Comparison of ENCODE assay signal across 31 cellular contexts in genomic region chr6:79797912-79798311, GRCh38.
A peak's percentile ranks its signal among the peaks of the same experiment; 100 is the strongest.
DNase-seq lines count a peak whose midpoint lies in the region; ATAC-seq and TF ChIP-seq lines count a peak whose summit lies in the region.
"Had no signal": no experiment of that assay in that cellular context is flagged by ENCODE, and none has a peak within 500 bp of the region (broad histone marks: within the 10 kb centered on the region; RNA-seq: fewer than 3 reads in every experiment).

No MANE protein-coding gene starts in this region.

- H3K79me2 ChIP-seq in mesendoderm (ENCODE audit: control insufficient read depth, insufficient read depth, low read length) = no peaks in the 10 kb centered on the region
- H3K79me2 ChIP-seq: parathyroid adenoma had no signal

- H2BK15ac ChIP-seq in mesendoderm (replicated peaks; ENCODE audit: low read depth) (no peak overlapping the region), neuronal stem cell (ENCODE audit: low read length) (no peak overlapping the region)

- H2BK5ac ChIP-seq in mesendoderm (ENCODE audit: low read length) (no peak overlapping the region), neuronal stem cell (ENCODE audit: low read length) (no peak overlapping the region)

- H3K18ac ChIP-seq in mesendoderm (ENCODE audit: low read length) (no peak overlapping the region), neuronal stem cell (ENCODE audit: low read length) (no peak overlapping the region)

- H3K4me1 ChIP-seq in mesendoderm (ENCODE audit: control insufficient read depth, low read depth, low read length) (no peaks in the 10 kb centered on the region), neuronal stem cell (ENCODE audit: control insufficient read depth in 2 of 2, insufficient read depth in 1 of 2, low read depth in 1 of 2, low read length in 2 of 2) (peaks cover 9 to 11% of the 10 kb centered on the region in 2 donors)
- H3K4me1 ChIP-seq: upper lobe of left lung had no signal

- no peak overlapping the region for H3K4me3 Mint-ChIP-seq in glutamatergic neuron (ENCODE audit: unreplicated experiment)
- H3K4me3 Mint-ChIP-seq in activated T-helper 17 cell treated with anti-CD3 and anti-CD28 coated beads, Interleukin-2, amount 50 U/mL, for 72 hours = no peak overlapping the region
- H3K4me3 Mint-ChIP-seq: activated CD4-positive, alpha-beta memory T cell treated with anti-CD3 and anti-CD28 coated beads, Interleukin-2, amount 10 ng/mL, durations not matched to agents 7 days and 5 days; activated naive CD4-positive, alpha-beta T cell treated with anti-CD3 and anti-CD28 coated beads for 36 hours; activated T-helper 1 cell treated with anti-CD3 and anti-CD28 coated beads, Interleukin-12 subunit alpha, Interleukin-12 subunit beta, Interleukin-2, Interleukin-4 antibody, amounts not matched to agents 30 ng/mL and 10 ng/mL and 1 ng/mL, durations not matched to agents 14 hours and 24 hours and 36 hours; HFFc6; IgD-negative memory B cell; memory B cell; neural progenitor cell; stimulated activated memory B cell treated with anti-CD40 and anti-IgM and Interleukin-4, amounts not matched to agents 10 μg/mL and 1 μg/mL and 100 μg/mL, for 72 hours had no signal

- TF ChIP-seq CTCF in glutamatergic neuron (IDR thresholded peaks at IDR 0.05; ENCODE audit: partially characterized antibody, unreplicated experiment) = no peak

- peak; percentile 79 for DNase-seq in DMS79 treated with DMSO at 0.1 percent for 48 hours (lab: John Stamatoyannopoulos, UW)
- peak; percentile 34 to 88 (median 81) for DNase-seq in NCI-H1417 (lab: John Stamatoyannopoulos, UW)
- DNase-seq in NCI-H2227 (lab: John Stamatoyannopoulos, UW; ENCODE audit: unreplicated experiment) = peak; percentile 4
- no peak for DNase-seq in glutamatergic neuron
- DNase-seq in mesendoderm = no peak
- no peak for DNase-seq in neuronal stem cell (ENCODE audit: low spot score)
- DNase-seq: activated CD4-positive, alpha-beta memory T cell treated with anti-CD3 and anti-CD28 coated beads, Interleukin-2, amount 10 ng/mL, durations not matched to agents 7 days and 5 days; activated CD4-positive, alpha-beta T cell treated with anti-CD3 and anti-CD28 coated beads for 1 hour; activated CD8-positive, alpha-beta memory T cell treated with anti-CD3 and anti-CD28 coated beads, Interleukin-2, amount 50 U/mL, for 4 hours; activated naive CD4-positive, alpha-beta T cell treated with anti-CD3 and anti-CD28 coated beads for 36 hours; caudate nucleus; cortex of kidney; effector memory CD4-positive, alpha-beta T cell; EL; GOT3; HFFc6; hypothalamus; left cardiac atrium; NCI-H446 treated with DMSO at 0.1 percent for 48 hours; Right ventricle myocardium superior; upper lobe of left lung had no signal

- H3K4me3 ChIP-seq in mesendoderm (ENCODE audit: low read length) = no peak overlapping the region
- H3K4me3 ChIP-seq in neuronal stem cell (ENCODE audit: low read length in 2 of 2) = no peak overlapping the region
- H3K4me3 ChIP-seq: neural progenitor cell, skin epidermis, upper lobe of left lung had no signal

- H3K56ac ChIP-seq in mesendoderm (ENCODE audit: low read length) = no peak overlapping the region

- peaks cover 2% of the 10 kb centered on the region for H3K27me3 Mint-ChIP-seq in glutamatergic neuron (ENCODE audit: unreplicated experiment)
- peaks cover 2% of the 10 kb centered on the region for H3K27me3 Mint-ChIP-seq in activated T-helper 17 cell treated with anti-CD3 and anti-CD28 coated beads, Interleukin-2, amount 50 U/mL, for 72 hours
- H3K27me3 Mint-ChIP-seq: IgD-negative memory B cell had no signal

- peaks cover 30% of the 10 kb centered on the region for H3K4me1 Mint-ChIP-seq in glutamatergic neuron (ENCODE audit: low read depth, unreplicated experiment)
- peaks cover 6% of the 10 kb centered on the region for H3K4me1 Mint-ChIP-seq in activated T-helper 17 cell treated with anti-CD3 and anti-CD28 coated beads, Interleukin-2, amount 50 U/mL, for 72 hours
- H3K4me1 Mint-ChIP-seq: IgD-negative memory B cell; memory B cell; stimulated activated memory B cell treated with anti-CD40 and anti-IgM and Interleukin-4, amounts not matched to agents 10 μg/mL and 1 μg/mL and 100 μg/mL, for 72 hours had no signal

- H3K4ac ChIP-seq in mesendoderm (ENCODE audit: low read depth, low read length) (no peak overlapping the region), neuronal stem cell (ENCODE audit: low read length) (no peak overlapping the region)

- H3K27ac ChIP-seq in mesendoderm (ENCODE audit: low read depth, low read length) (no peak overlapping the region), neuronal stem cell (replicated peaks; ENCODE audit: low read length) (no peak overlapping the region)
- H3K27ac ChIP-seq: epithelial cell of prostate, neural progenitor cell, parathyroid adenoma, skin epidermis, upper lobe of left lung had no signal

- H3K9me3 ChIP-seq in neuronal stem cell (replicated peaks in 1 of 2; ENCODE audit: control insufficient read depth in 2 of 2, insufficient read depth in 1 of 2, low read depth in 1 of 2, low read length in 2 of 2) = no peaks in the 10 kb centered on the region
- H3K9me3 ChIP-seq: upper lobe of left lung had no signal

- H3K36me3 Mint-ChIP-seq in glutamatergic neuron (ENCODE audit: unreplicated experiment) = no peaks in the 10 kb centered on the region
- no peaks in the 10 kb centered on the region for H3K36me3 Mint-ChIP-seq in activated T-helper 17 cell treated with anti-CD3 and anti-CD28 coated beads, Interleukin-2, amount 50 U/mL, for 72 hours (ENCODE audit: low read depth)
- H3K36me3 Mint-ChIP-seq: IgD-negative memory B cell; memory B cell; neural progenitor cell; stimulated activated memory B cell treated with anti-CD40 and anti-IgM and Interleukin-4, amounts not matched to agents 10 μg/mL and 1 μg/mL and 100 μg/mL, for 72 hours had no signal

- peaks cover 5% of the 10 kb centered on the region for H3K9me3 Mint-ChIP-seq in glutamatergic neuron (ENCODE audit: unreplicated experiment)
- no peaks in the 10 kb centered on the region for H3K9me3 Mint-ChIP-seq in activated T-helper 17 cell treated with anti-CD3 and anti-CD28 coated beads, Interleukin-2, amount 50 U/mL, for 72 hours
- H3K9me3 Mint-ChIP-seq: activated CD4-positive, alpha-beta memory T cell treated with anti-CD3 and anti-CD28 coated beads, Interleukin-2, amount 10 ng/mL, durations not matched to agents 7 days and 5 days; activated naive CD4-positive, alpha-beta T cell treated with anti-CD3 and anti-CD28 coated beads for 36 hours; activated T-helper 1 cell treated with anti-CD3 and anti-CD28 coated beads, Interleukin-12 subunit alpha, Interleukin-12 subunit beta, Interleukin-2, Interleukin-4 antibody, amounts not matched to agents 30 ng/mL and 10 ng/mL and 1 ng/mL, durations not matched to agents 14 hours and 24 hours and 36 hours; HFFc6; IgD-negative memory B cell; memory B cell; neural progenitor cell; stimulated activated memory B cell treated with anti-CD40 and anti-IgM and Interleukin-4, amounts not matched to agents 10 μg/mL and 1 μg/mL and 100 μg/mL, for 72 hours had no signal

- H3K23ac ChIP-seq in mesendoderm (ENCODE audit: low read length) (no peak overlapping the region), neuronal stem cell (ENCODE audit: low read depth, low read length, poor library complexity) (no peak overlapping the region)

- H2BK12ac ChIP-seq in neuronal stem cell (ENCODE audit: low read length) = no peak overlapping the region

- H4K8ac ChIP-seq in mesendoderm (ENCODE audit: low read depth, low read length) = no peak overlapping the region
- no peak overlapping the region for H4K8ac ChIP-seq in neuronal stem cell (ENCODE audit: low read depth, low read length)

- no peak overlapping the region for H3K14ac ChIP-seq in neuronal stem cell (ENCODE audit: low read length)

- H2AFZ ChIP-seq in neuronal stem cell (ENCODE audit: low read length) = no peak overlapping the region
- H2AFZ ChIP-seq: neural progenitor cell, parathyroid adenoma had no signal

- no peak overlapping the region for H4K5ac ChIP-seq in mesendoderm (ENCODE audit: low read length)

- H2BK120ac ChIP-seq in mesendoderm (ENCODE audit: low read depth, low read length) = no peak overlapping the region
- no peak overlapping the region for H2BK120ac ChIP-seq in neuronal stem cell (ENCODE audit: low read depth, low read length)

- H3K27me3 ChIP-seq in mesendoderm (ENCODE audit: insufficient read depth, low read length, poor library complexity) (no peaks in the 10 kb centered on the region), neuronal stem cell (ENCODE audit: control insufficient read depth in 3 of 3, insufficient read depth in 3 of 3, low read depth in 1 of 3, low read length in 3 of 3) (no peaks in the 10 kb centered on the region)
- H3K27me3 ChIP-seq: neural progenitor cell, upper lobe of left lung had no signal

- no peak overlapping the region for H2AK5ac ChIP-seq in mesendoderm (ENCODE audit: low read length)
- no peak overlapping the region for H2AK5ac ChIP-seq in neuronal stem cell (ENCODE audit: low read depth, low read length)

- WGBS in mesendoderm (ENCODE audit: extremely low coverage, insufficient coverage, low lambda C conversion rate) = no CpG with 5 or more reads among the region's 2 CpGs
- no CpG with 5 or more reads among the region's 2 CpGs for WGBS in neuronal stem cell (ENCODE audit: extremely low coverage in 2 of 2, insufficient read length in 2 of 2, insufficient replicate concordance in 1 of 2), 2 donors

- ATAC-seq in activated T-helper 17 cell treated with anti-CD3 and anti-CD28 coated beads, Interleukin-2, amount 50 U/mL, for 72 hours (replicated peaks) = no peak
- ATAC-seq: left cardiac atrium; Panc1; stimulated activated memory B cell treated with anti-CD40 and anti-IgM and Interleukin-4, amounts not matched to agents 10 μg/mL and 1 μg/mL and 100 μg/mL, for 72 hours had no signal

- H3K4me2 ChIP-seq in mesendoderm (ENCODE audit: low read length) (no peak overlapping the region), neuronal stem cell (ENCODE audit: insufficient read depth, low read length, poor library complexity, severe bottlenecking) (no peak overlapping the region)
- H3K4me2 ChIP-seq: neural progenitor cell had no signal

- H3K9ac ChIP-seq in mesendoderm (ENCODE audit: low read length) (no peak overlapping the region), neuronal stem cell (ENCODE audit: low read depth, low read length, poor library complexity) (no peak overlapping the region)
- H3K9ac ChIP-seq: neural progenitor cell, parathyroid adenoma had no signal

- no peaks in the 10 kb centered on the region for H3K79me1 ChIP-seq in mesendoderm (ENCODE audit: low read length)
- H3K79me1 ChIP-seq in neuronal stem cell (ENCODE audit: low read depth, low read length) = no peaks in the 10 kb centered on the region

- H3K27ac Mint-ChIP-seq in glutamatergic neuron (ENCODE audit: unreplicated experiment) = peak overlapping the region; percentile 59
- H3K27ac Mint-ChIP-seq in activated T-helper 17 cell treated with anti-CD3 and anti-CD28 coated beads, Interleukin-2, amount 50 U/mL, for 72 hours = no peak overlapping the region
- H3K27ac Mint-ChIP-seq: activated CD4-positive, alpha-beta memory T cell treated with anti-CD3 and anti-CD28 coated beads, Interleukin-2, amount 10 ng/mL, durations not matched to agents 7 days and 5 days; activated naive CD4-positive, alpha-beta T cell treated with anti-CD3 and anti-CD28 coated beads for 36 hours; activated T-helper 1 cell treated with anti-CD3 and anti-CD28 coated beads, Interleukin-12 subunit alpha, Interleukin-12 subunit beta, Interleukin-2, Interleukin-4 antibody, amounts not matched to agents 30 ng/mL and 10 ng/mL and 1 ng/mL, durations not matched to agents 14 hours and 24 hours and 36 hours; HFFc6; IgD-negative memory B cell; memory B cell; neural progenitor cell; stimulated activated memory B cell treated with anti-CD40 and anti-IgM and Interleukin-4, amounts not matched to agents 10 μg/mL and 1 μg/mL and 100 μg/mL, for 72 hours had no signal

- no peaks in the 10 kb centered on the region for H3K36me3 ChIP-seq in mesendoderm (ENCODE audit: control insufficient read depth, insufficient read depth, low read length)
- H3K36me3 ChIP-seq in neuronal stem cell (replicated peaks in 1 of 2; ENCODE audit: control insufficient read depth in 2 of 2, insufficient read depth in 2 of 2, low read length in 2 of 2) = no peaks in the 10 kb centered on the region
- H3K36me3 ChIP-seq: neural progenitor cell, upper lobe of left lung had no signal

- no peak overlapping the region for H4K91ac ChIP-seq in neuronal stem cell (ENCODE audit: low read depth, low read length, poor library complexity)

Comparison
In these comparisons a context has a peak if more than half of its experiments do, and no peak if none do; other contexts are left out.
1. DNase-seq: peak in DMS79 treated with DMSO at 0.1 percent for 48 hours (single experiment), NCI-H1417 (3 of 3) and NCI-H2227 (single experiment); none in glutamatergic neuron (single experiment), mesendoderm (single experiment) and neuronal stem cell (single experiment).